Comparison of ENCODE assay signal across 14 cellular contexts in genomic region chr21:33884361-33885157, GRCh38. TPM values are rescaled to one million over a fixed set of nuclear protein-coding genes. Genes with fewer than 3 reads are reported as not detected.
A peak's percentile ranks its signal among the peaks of the same experiment; 100 is the strongest.
DNase-seq lines count a peak whose midpoint lies in the region; ATAC-seq and TF ChIP-seq lines count a peak whose summit lies in the region.
"Had no signal": no experiment of that assay in that cellular context is flagged by ENCODE, and none has a peak within 500 bp of the region (broad histone marks: within the 10 kb centered on the region; RNA-seq: fewer than 3 reads in every experiment).

No MANE protein-coding gene starts in this region.

- in situ Hi-C loops in astrocyte of the cerebellum (cut with HindIII; ENCODE audit: low sequenced_read_pairs), result no loop called here

- no peaks in the 10 kb centered on the region for H3K36me3 ChIP-seq in vagina

- no peak for TF ChIP-seq POLR2A in vagina (IDR thresholded peaks at IDR 0.05)

- no peaks in the 10 kb centered on the region for H3K9me3 Mint-ChIP-seq in activated CD4-positive, alpha-beta T cell treated with anti-CD3 and anti-CD28 coated beads, Interleukin-2, amount 10 ng/mL, durations not matched to agents 24 days and 14 days

- no peak overlapping the region for H3K4me3 Mint-ChIP-seq in activated CD4-positive, alpha-beta T cell treated with anti-CD3 and anti-CD28 coated beads, Interleukin-2, amount 10 ng/mL, durations not matched to agents 24 days and 14 days
- H3K4me3 Mint-ChIP-seq: activated naive CD8-positive, alpha-beta T cell had no signal

- peak overlapping the region; percentile 2 for H3K4me3 ChIP-seq in astrocyte of the cerebellum (ENCODE audit: low read depth, low read length)
- H3K4me3 ChIP-seq in fibroblast of villous mesenchyme (ENCODE audit: low read depth, low read length), result no peak overlapping the region
- H3K4me3 ChIP-seq in vagina, result no peak overlapping the region

- ATAC-seq in GM21423 (IDR thresholded peaks at IDR 0.05; ENCODE audit: unreplicated experiment), result no peak

- H3K4me1 Mint-ChIP-seq in activated CD4-positive, alpha-beta T cell treated with anti-CD3 and anti-CD28 coated beads, Interleukin-2, amount 10 ng/mL, durations not matched to agents 24 days and 14 days, result no peaks in the 10 kb centered on the region

- no peaks in the 10 kb centered on the region for H3K36me3 Mint-ChIP-seq in activated CD4-positive, alpha-beta T cell treated with anti-CD3 and anti-CD28 coated beads, Interleukin-2, amount 10 ng/mL, durations not matched to agents 24 days and 14 days (ENCODE audit: low read depth)
- H3K36me3 Mint-ChIP-seq: activated naive CD8-positive, alpha-beta T cell had no signal

- TF ChIP-seq CTCF in astrocyte of the cerebellum (IDR thresholded peaks at IDR 0.05; ENCODE audit: low read depth, low read length, missing control alignments) (no peak), fibroblast of villous mesenchyme (IDR thresholded peaks at IDR 0.05; ENCODE audit: insufficient read depth, low read depth, low read length) (no peak), vagina (IDR thresholded peaks at IDR 0.05) (no peak)

- H3K4me1 ChIP-seq in vagina, result peaks cover 16% of the 10 kb centered on the region

- peak overlapping the region; percentile 1 for H3K27ac ChIP-seq in vagina

- H3K27me3 ChIP-seq in vagina, result no peaks in the 10 kb centered on the region

- H3K27me3 Mint-ChIP-seq in activated CD4-positive, alpha-beta T cell treated with anti-CD3 and anti-CD28 coated beads, Interleukin-2, amount 10 ng/mL, durations not matched to agents 24 days and 14 days, result peaks cover 4% of the 10 kb centered on the region
- H3K27me3 Mint-ChIP-seq: activated naive CD8-positive, alpha-beta T cell had no signal

- no peaks in the 10 kb centered on the region for H3K9me3 ChIP-seq in vagina

- DNase-seq in activated CD4-positive, alpha-beta T cell treated with anti-CD3 and anti-CD28 coated beads, Interleukin-2, amount 10 ng/mL, durations not matched to agents 24 days and 14 days, result no peak
- DNase-seq in activated CD4-positive, alpha-beta T cell treated with anti-CD3 and anti-CD28 coated beads for 1 hour, result no peak
- DNase-seq in astrocyte of the cerebellum (ENCODE audit: low read depth), result peak; percentile 93
- peak; percentile 27 for DNase-seq in fibroblast of villous mesenchyme (ENCODE audit: low read depth)
- DNase-seq in vagina (ENCODE audit: extremely low spot score in 2 of 2), result no peak
- DNase-seq in NK-92 (lab: John Stamatoyannopoulos, UW; ENCODE audit: unreplicated experiment), result no peak
- DNase-seq in activated effector memory CD4-positive, alpha-beta T cell treated with Interleukin-2 at 50 U/mL for 16 hours, result no peak
- DNase-seq: 8988T; activated CD4-positive, CD25-positive, alpha-beta regulatory T cell treated with anti-CD3 and anti-CD28 coated beads, Interleukin-2, amount 50 U/mL, for 72 hours; activated CD8-positive, alpha-beta memory T cell treated with anti-CD3 and anti-CD28 coated beads, Interleukin-2, amount 50 U/mL, for 48 hours; NCI-H2029 treated with DMSO at 0.1 percent for 48 hours; T-helper 1 cell had no signal

- intact Hi-C loops in activated CD4-positive, alpha-beta T cell treated with anti-CD3 and anti-CD28 coated beads, Interleukin-2, amount 10 ng/mL, durations not matched to agents 24 days and 14 days (cut with micrococcal nuclease), result no loop called here
- intact Hi-C loops in vagina (cut with DNase I), result no loop called here

- H3K27ac Mint-ChIP-seq in activated CD4-positive, alpha-beta T cell treated with anti-CD3 and anti-CD28 coated beads, Interleukin-2, amount 10 ng/mL, durations not matched to agents 24 days and 14 days, result peak overlapping the region; percentile 5
- H3K27ac Mint-ChIP-seq: activated naive CD8-positive, alpha-beta T cell had no signal

RNA-seq across cellular contexts. Expression of gene ATP5PO, which starts 31.0 kb away (rescaled TPM):
- total RNA-seq in activated CD4-positive, alpha-beta T cell treated with anti-CD3 and anti-CD28 coated beads, Interleukin-2, amount 10 ng/mL, durations not matched to agents 24 days and 14 days, result 172 and 194 TPM in 2 replicates
- total RNA-seq in fibroblast of villous mesenchyme (114 and 135 TPM in 2 replicates), vagina (133 TPM)

Comparison
In these comparisons a context has a peak if more than half of its experiments do, and no peak if none do; other contexts are left out.
1. DNase-seq: peak in astrocyte of the cerebellum (single experiment) and fibroblast of villous mesenchyme (single experiment); none in activated CD4-positive, alpha-beta T cell treated with anti-CD3 and anti-CD28 coated beads, Interleukin-2, amount 10 ng/mL, durations not matched to agents 24 days and 14 days (single experiment), activated CD4-positive, alpha-beta T cell treated with anti-CD3 and anti-CD28 coated beads for 1 hour (single experiment), vagina (0 of 2), NK-92 (single experiment) and activated effector memory CD4-positive, alpha-beta T cell treated with Interleukin-2 at 50 U/mL for 16 hours (single experiment).